Comparison of ENCODE assay signal across 15 cellular contexts in genomic region chr11:58621586-58622262, GRCh38. TPM values are rescaled to one million over a fixed set of nuclear protein-coding genes. Genes with fewer than 3 reads are reported as not detected.
DNase-seq lines count a peak whose midpoint lies in the region; ATAC-seq and TF ChIP-seq lines count a peak whose summit lies in the region.
"Had no signal": no experiment of that assay in that cellular context is flagged by ENCODE, and none has a peak within 500 bp of the region (broad histone marks: within the 10 kb centered on the region; RNA-seq: fewer than 3 reads in every experiment).

No MANE protein-coding gene starts in this region.

- H3K27me3 ChIP-seq in right atrium auricular region = no peaks in the 10 kb centered on the region
- H3K27me3 ChIP-seq: adrenal gland, testis had no signal

- H3K27me3 Mint-ChIP-seq in activated CD4-positive, alpha-beta T cell treated with anti-CD3 and anti-CD28 coated beads, Interleukin-2, amount 10 ng/mL, durations not matched to agents 7 days and 5 days = no peaks in the 10 kb centered on the region
- H3K27me3 Mint-ChIP-seq in activated CD8-positive, alpha-beta T cell treated with anti-CD3 and anti-CD28 coated beads, Interleukin-2, amount 10 ng/mL, durations not matched to agents 7 days and 5 days (ENCODE audit: low read depth) = no peaks in the 10 kb centered on the region
- no peaks in the 10 kb centered on the region for H3K27me3 Mint-ChIP-seq in naive thymus-derived CD8-positive, alpha-beta T cell
- H3K27me3 Mint-ChIP-seq: activated CD4-positive, alpha-beta memory T cell treated with anti-CD3 and anti-CD28 coated beads for 36 hours had no signal

- peaks cover 68% of the 10 kb centered on the region for H3K36me3 Mint-ChIP-seq in activated CD4-positive, alpha-beta T cell treated with anti-CD3 and anti-CD28 coated beads, Interleukin-2, amount 10 ng/mL, durations not matched to agents 7 days and 5 days (ENCODE audit: low read depth)
- H3K36me3 Mint-ChIP-seq in activated CD8-positive, alpha-beta T cell treated with anti-CD3 and anti-CD28 coated beads, Interleukin-2, amount 10 ng/mL, durations not matched to agents 7 days and 5 days (ENCODE audit: low read depth) = peaks cover 67% of the 10 kb centered on the region
- H3K36me3 Mint-ChIP-seq in naive thymus-derived CD8-positive, alpha-beta T cell = peaks cover 18 to 77% (median 37%) of the 10 kb centered on the region in 3 donors

- H3K27ac ChIP-seq in right atrium auricular region = peak overlapping the region in 1 of 2 donors; percentile 35
- H3K27ac ChIP-seq: adrenal gland had no signal

- peak; percentile 71 for ATAC-seq in GM21529 (IDR thresholded peaks at IDR 0.05; ENCODE audit: unreplicated experiment)
- ATAC-seq in activated CD8-positive, alpha-beta T cell treated with anti-CD3 and anti-CD28 coated beads, Interleukin-2, amount 10 ng/mL, durations not matched to agents 7 days and 5 days = no peak
- peak in 1 of 2 donors; percentile 57 for ATAC-seq in naive thymus-derived CD8-positive, alpha-beta T cell

- CTCF ChIA-PET in activated CD4-positive, alpha-beta T cell treated with anti-CD3 and anti-CD28 coated beads, Interleukin-2, amount 10 ng/mL, durations not matched to agents 7 days and 5 days (lab: Charles Lee) = interaction anchor here (0.7 to 1.0 kb wide), 3 partner anchors 8 to 15 kb away, joined by 3 to 4 read pairs (median 3); no protein-coding TSS in a partner anchor
- CTCF ChIA-PET in activated CD8-positive, alpha-beta T cell treated with anti-CD3 and anti-CD28 coated beads, Interleukin-2, amount 10 ng/mL, durations not matched to agents 7 days and 5 days (lab: Charles Lee) = interaction anchor here (1.0 to 1.6 kb wide), 4 partner anchors 8 to 18 kb away, joined by 3 to 13 read pairs (median 4); no protein-coding TSS in a partner anchor

- H3K36me3 ChIP-seq in right atrium auricular region = peaks cover 42% of the 10 kb centered on the region

- H3K9me3 Mint-ChIP-seq in activated CD4-positive, alpha-beta T cell treated with anti-CD3 and anti-CD28 coated beads, Interleukin-2, amount 10 ng/mL, durations not matched to agents 7 days and 5 days = no peaks in the 10 kb centered on the region
- H3K9me3 Mint-ChIP-seq in activated CD8-positive, alpha-beta T cell treated with anti-CD3 and anti-CD28 coated beads, Interleukin-2, amount 10 ng/mL, durations not matched to agents 7 days and 5 days (ENCODE audit: insufficient read depth) = no peaks in the 10 kb centered on the region
- H3K9me3 Mint-ChIP-seq in naive thymus-derived CD8-positive, alpha-beta T cell = no peaks in the 10 kb centered on the region
- H3K9me3 Mint-ChIP-seq: activated CD4-positive, alpha-beta memory T cell treated with anti-CD3 and anti-CD28 coated beads for 36 hours had no signal

- POLR2A ChIA-PET in activated CD4-positive, alpha-beta T cell treated with anti-CD3 and anti-CD28 coated beads, Interleukin-2, amount 10 ng/mL, durations not matched to agents 7 days and 5 days (lab: Charles Lee) = interaction anchor here (0.6 kb wide), 1 partner anchor 38 kb away, joined by 4 read pairs; no protein-coding TSS in a partner anchor
- POLR2A ChIA-PET in activated CD8-positive, alpha-beta T cell treated with anti-CD3 and anti-CD28 coated beads, Interleukin-2, amount 10 ng/mL, durations not matched to agents 7 days and 5 days (lab: Charles Lee) = no interaction called here
- POLR2A ChIA-PET in naive thymus-derived CD8-positive, alpha-beta T cell (lab: Charles Lee) = no interaction called here

- peaks cover 0 to 26% of the 10 kb centered on the region in 2 donors for H3K4me1 ChIP-seq in right atrium auricular region

- DNase-seq in activated CD4-positive, alpha-beta T cell treated with anti-CD3 and anti-CD28 coated beads, Interleukin-2, amount 10 ng/mL, durations not matched to agents 7 days and 5 days = no peak
- no peak for DNase-seq in activated CD4-positive, alpha-beta T cell treated with anti-CD3 and anti-CD28 coated beads, Interleukin-2, amount 50 U/mL, for 4 hours
- DNase-seq in activated CD8-positive, alpha-beta T cell treated with anti-CD3 and anti-CD28 coated beads, Interleukin-2, amount 10 ng/mL, durations not matched to agents 7 days and 5 days = no peak
- DNase-seq in naive thymus-derived CD8-positive, alpha-beta T cell = no peak
- DNase-seq in ureter (ENCODE audit: low spot score) (no peak), right atrium auricular region (ENCODE audit: low spot score) (no peak)
- no peak for DNase-seq in stimulated activated CD4-positive, alpha-beta T cell treated with anti-CD3 and anti-CD28 coated beads, Interleukin-4, amount 100 ng/mL, for 4 hours
- DNase-seq: activated CD4-positive, alpha-beta memory T cell treated with anti-CD3 and anti-CD28 coated beads for 36 hours; adrenal gland; GF-D8; NCI-H187; nucleus accumbens; testis had no signal

- H3K4me3 ChIP-seq in right atrium auricular region = no peak overlapping the region
- H3K4me3 ChIP-seq: adrenal gland, lung, testis had no signal

- H3K4me3 Mint-ChIP-seq in activated CD4-positive, alpha-beta T cell treated with anti-CD3 and anti-CD28 coated beads, Interleukin-2, amount 10 ng/mL, durations not matched to agents 7 days and 5 days = no peak overlapping the region
- no peak overlapping the region for H3K4me3 Mint-ChIP-seq in activated CD8-positive, alpha-beta T cell treated with anti-CD3 and anti-CD28 coated beads, Interleukin-2, amount 10 ng/mL, durations not matched to agents 7 days and 5 days
- H3K4me3 Mint-ChIP-seq in naive thymus-derived CD8-positive, alpha-beta T cell = no peak overlapping the region
- H3K4me3 Mint-ChIP-seq: activated CD4-positive, alpha-beta memory T cell treated with anti-CD3 and anti-CD28 coated beads for 36 hours had no signal

- TF ChIP-seq CTCF in right atrium auricular region (IDR thresholded peaks at IDR 0.05) = no peak

- H3K9me3 ChIP-seq in right atrium auricular region = no peaks in the 10 kb centered on the region
- H3K9me3 ChIP-seq: adrenal gland, testis had no signal

- peaks cover 23% of the 10 kb centered on the region for H3K4me1 Mint-ChIP-seq in activated CD4-positive, alpha-beta T cell treated with anti-CD3 and anti-CD28 coated beads, Interleukin-2, amount 10 ng/mL, durations not matched to agents 7 days and 5 days
- H3K4me1 Mint-ChIP-seq in activated CD8-positive, alpha-beta T cell treated with anti-CD3 and anti-CD28 coated beads, Interleukin-2, amount 10 ng/mL, durations not matched to agents 7 days and 5 days (ENCODE audit: low read depth) = peaks cover 6% of the 10 kb centered on the region
- H3K4me1 Mint-ChIP-seq in naive thymus-derived CD8-positive, alpha-beta T cell = peaks cover 12 to 26% (median 17%) of the 10 kb centered on the region in 4 donors

- H3K27ac Mint-ChIP-seq in activated CD4-positive, alpha-beta T cell treated with anti-CD3 and anti-CD28 coated beads, Interleukin-2, amount 10 ng/mL, durations not matched to agents 7 days and 5 days = peak overlapping the region; percentile 57
- H3K27ac Mint-ChIP-seq in activated CD8-positive, alpha-beta T cell treated with anti-CD3 and anti-CD28 coated beads, Interleukin-2, amount 10 ng/mL, durations not matched to agents 7 days and 5 days = peak overlapping the region; percentile 13
- peak overlapping the region in 9 of 10 donors; percentile 28 to 87 (median 70) for H3K27ac Mint-ChIP-seq in naive thymus-derived CD8-positive, alpha-beta T cell
- H3K27ac Mint-ChIP-seq: activated CD4-positive, alpha-beta memory T cell treated with anti-CD3 and anti-CD28 coated beads for 36 hours had no signal

RNA-seq across cellular contexts. Expression of gene CNTF, which starts 0.7 kb away (rescaled TPM):
- 1 to 10 TPM; 2.9 to 3.7 TPM for total RNA-seq in activated CD4-positive, alpha-beta T cell treated with anti-CD3 and anti-CD28 coated beads, Interleukin-2, amount 10 ng/mL, durations not matched to agents 7 days and 5 days
- total RNA-seq in activated CD8-positive, alpha-beta T cell treated with anti-CD3 and anti-CD28 coated beads, Interleukin-2, amount 10 ng/mL, durations not matched to agents 7 days and 5 days = 1 to 10 TPM; 2.8 to 4.2 TPM
- 1 to 10 TPM; 2.9 to 3.0 TPM for total RNA-seq in naive thymus-derived CD8-positive, alpha-beta T cell
- under 1 TPM in 2 of 3 donors, not detected in 1; 0.15 to 0.28 TPM for polyA plus RNA-seq in naive thymus-derived CD8-positive, alpha-beta T cell
- total RNA-seq in ureter (1.8 TPM), right atrium auricular region (1 to 10 TPM in 1 of 2 donors, under 1 TPM in 1; 0.30 to 1.6 TPM)

RNA-seq across cellular contexts. Expression of gene ZFP91, which starts 42.9 kb away (rescaled TPM):
- total RNA-seq in activated CD4-positive, alpha-beta T cell treated with anti-CD3 and anti-CD28 coated beads, Interleukin-2, amount 10 ng/mL, durations not matched to agents 7 days and 5 days = 10 to 100 TPM; 48.8 to 60.9 TPM
- 10 to 100 TPM; 59.9 to 60.1 TPM for total RNA-seq in activated CD8-positive, alpha-beta T cell treated with anti-CD3 and anti-CD28 coated beads, Interleukin-2, amount 10 ng/mL, durations not matched to agents 7 days and 5 days
- 10 to 100 TPM; 46.1 to 49.6 TPM for total RNA-seq in naive thymus-derived CD8-positive, alpha-beta T cell
- 1 to 10 TPM; 4.8 to 9.4 (median 7.1) TPM for polyA plus RNA-seq in naive thymus-derived CD8-positive, alpha-beta T cell
- total RNA-seq in ureter = 48.6 TPM
- total RNA-seq in right atrium auricular region = 10 to 100 TPM; 50.5 to 52.4 TPM

RNA-seq across cellular contexts. Expression of gene LPXN, which starts 46.1 kb away (rescaled TPM):
- total RNA-seq in activated CD4-positive, alpha-beta T cell treated with anti-CD3 and anti-CD28 coated beads, Interleukin-2, amount 10 ng/mL, durations not matched to agents 7 days and 5 days = 100 to 1,000 TPM; 148 to 208 TPM
- total RNA-seq in activated CD8-positive, alpha-beta T cell treated with anti-CD3 and anti-CD28 coated beads, Interleukin-2, amount 10 ng/mL, durations not matched to agents 7 days and 5 days = 100 to 1,000 TPM; 159 to 169 TPM
- 100 to 1,000 TPM; 200 TPM for total RNA-seq in naive thymus-derived CD8-positive, alpha-beta T cell
- polyA plus RNA-seq in naive thymus-derived CD8-positive, alpha-beta T cell = 100 to 1,000 TPM; 208 to 261 (median 220) TPM
- total RNA-seq in ureter (14.7 TPM), right atrium auricular region (1 to 10 TPM; 2.8 to 5.5 TPM)

Comparison
In these comparisons a context has a peak if more than half of its experiments do, and no peak if none do; other contexts are left out.
1. H3K27ac Mint-ChIP-seq: peak in every context shown above with its lines; median percentile 70 in naive thymus-derived CD8-positive, alpha-beta T cell; 57 in activated CD4-positive, alpha-beta T cell treated with anti-CD3 and anti-CD28 coated beads, Interleukin-2, amount 10 ng/mL, durations not matched to agents 7 days and 5 days; 13 in activated CD8-positive, alpha-beta T cell treated with anti-CD3 and anti-CD28 coated beads, Interleukin-2, amount 10 ng/mL, durations not matched to agents 7 days and 5 days.